22 cellular contexts compared by ENCODE assay signal in genomic region chr21:25361097-25361496, GRCh38.
A peak's percentile ranks its signal among the peaks of the same experiment; 100 is the strongest.
DNase-seq lines count a peak whose midpoint lies in the region; FAIRE-seq and TF ChIP-seq lines count a peak whose summit lies in the region.
"Had no signal": no experiment of that assay in that cellular context is flagged by ENCODE, and none has a peak within 500 bp of the region (broad histone marks: within the 10 kb centered on the region; RNA-seq: fewer than 3 reads in every experiment).

No MANE protein-coding gene starts in this region.

- H3K36me3 ChIP-seq in GM23248 (ENCODE audit: low read depth) = no peaks in the 10 kb centered on the region
- no peaks in the 10 kb centered on the region for H3K36me3 ChIP-seq in OCI-LY3 (replicated peaks; ENCODE audit: low read depth, low read length)
- H3K36me3 ChIP-seq in bronchial epithelial cell (ENCODE audit: control insufficient read depth, insufficient read depth, low read length) = no peaks in the 10 kb centered on the region

- H3K9me3 ChIP-seq in GM23248 (ENCODE audit: low read depth) (no peaks in the 10 kb centered on the region), OCI-LY3 (ENCODE audit: insufficient read depth, low read length) (no peaks in the 10 kb centered on the region)
- H3K9me3 ChIP-seq: A549, Caco-2 had no signal

- peak; percentile 18 for DNase-seq in DMS53 (lab: John Stamatoyannopoulos, UW)
- no peak for DNase-seq in DMS53 treated with DMSO at 0.1 percent for 48 hours (lab: John Stamatoyannopoulos, UW; ENCODE audit: unreplicated experiment)
- DNase-seq in GM23248 = no peak
- no peak for DNase-seq in bronchial epithelial cell (ENCODE audit: low read depth)
- DNase-seq in NCI-H2081 treated with DMSO at 0.1 percent for 48 hours (lab: John Stamatoyannopoulos, UW) = no peak
- DNase-seq in DMS 273 (lab: John Stamatoyannopoulos, UW; ENCODE audit: unreplicated experiment) = no peak
- no peak for DNase-seq in NCI-H510A treated with DMSO at 0.1 percent for 48 hours (lab: John Stamatoyannopoulos, UW)
- DNase-seq: CD4-positive, alpha-beta T cell; DMS153; DND-41; EL; H7 had no signal

- H4K20me1 ChIP-seq in GM23248 (ENCODE audit: insufficient read depth) = no peaks in the 10 kb centered on the region
- H4K20me1 ChIP-seq in OCI-LY3 (ENCODE audit: insufficient read depth, low read length) = no peaks in the 10 kb centered on the region

- H3K79me2 ChIP-seq in GM23248 (ENCODE audit: insufficient read depth) = no peaks in the 10 kb centered on the region
- H3K79me2 ChIP-seq in OCI-LY3 (ENCODE audit: low read length) = no peaks in the 10 kb centered on the region

- TF ChIP-seq CTCF in OCI-LY3 (IDR thresholded peaks at IDR 0.05; ENCODE audit: low read depth, low read length) = peak; percentile 16; the same call in 1 of the 2 replicates
- no peak for TF ChIP-seq CTCF in bronchial epithelial cell (IDR thresholded peaks at IDR 0.05; ENCODE audit: insufficient read depth, low read length, severe bottlenecking)

- H2AFZ ChIP-seq in GM23248 = peak overlapping the region; percentile 5; the same call in 1 of the 2 replicates
- no peak overlapping the region for H2AFZ ChIP-seq in OCI-LY3 (ENCODE audit: low read depth, low read length)
- H2AFZ ChIP-seq: GM23338 had no signal

- WGBS in GM23248 (ENCODE audit: low coverage in 1 of 2, low lambda C conversion rate in 2 of 2, missing lambda C conversion rate in 2 of 2), 2 experiments = 7 to 16% methylated on average over 1 of the region's 1 CpG

- H3K4me2 ChIP-seq in GM23248 (ENCODE audit: unreplicated experiment) (no peak overlapping the region), OCI-LY3 (ENCODE audit: low read length) (no peak overlapping the region)
- H3K4me2 ChIP-seq: A549, GM23338 had no signal

- H3K9me2 ChIP-seq in GM23248 (ENCODE audit: insufficient read depth) = no peaks in the 10 kb centered on the region; the same call in 1 of the 2 replicates

- H3K9ac ChIP-seq in GM23248 (no peak overlapping the region), OCI-LY3 (ENCODE audit: low read length) (no peak overlapping the region)

- H3K4me3 ChIP-seq in GM23248 (no peak overlapping the region), OCI-LY3 (ENCODE audit: low read length) (no peak overlapping the region), bronchial epithelial cell (ENCODE audit: low read depth, low read length) (no peak overlapping the region)
- H3K4me3 ChIP-seq: A549, GM12878, GM23338 had no signal

- H3K27ac ChIP-seq in GM23248 (no peak overlapping the region), OCI-LY3 (ENCODE audit: low read length) (no peak overlapping the region)
- H3K27ac ChIP-seq: 22Rv1, A549, C4-2B, HL-60 had no signal

- no peaks in the 10 kb centered on the region; the same call in 1 of the 2 replicates for H3F3A ChIP-seq in GM23248 (ENCODE audit: insufficient read depth)

- in situ Hi-C loops in GM23248 (cut with MboI) = no loop called here

- H3K27me3 ChIP-seq in GM23248 (replicated peaks; ENCODE audit: insufficient read depth) = no peaks in the 10 kb centered on the region
- H3K27me3 ChIP-seq in OCI-LY3 (ENCODE audit: low read depth, low read length) = no peaks in the 10 kb centered on the region
- H3K27me3 ChIP-seq in bronchial epithelial cell (ENCODE audit: control insufficient read depth, insufficient read depth, low read length) = no peaks in the 10 kb centered on the region

- FAIRE-seq in bronchial epithelial cell (lab: Jason Lieb, UNC) = peak; percentile 18
- FAIRE-seq: A549, D721Med, GM12878, GM18507 had no signal

- H3K4me1 ChIP-seq in GM23248 (ENCODE audit: insufficient read depth) (peaks cover 8% of the 10 kb centered on the region), OCI-LY3 (ENCODE audit: low read length) (peaks cover 24% of the 10 kb centered on the region)
- H3K4me1 ChIP-seq: A549, Caco-2 had no signal
